ENCODE assay signal across 20 cellular contexts in genomic region chr12:124371970-124372555, GRCh38.
DNase-seq lines count a peak whose midpoint lies in the region; ATAC-seq and TF ChIP-seq lines count a peak whose summit lies in the region.
"Had no signal": no experiment of that assay in that cellular context is flagged by ENCODE, and none has a peak within 500 bp of the region (broad histone marks: within the 10 kb centered on the region; RNA-seq: fewer than 3 reads in every experiment).

No MANE protein-coding gene starts in this region.

- H3K4me3 ChIP-seq in left ventricle myocardium inferior = no peak overlapping the region
- H3K4me3 ChIP-seq in body of pancreas = no peak overlapping the region
- no peak overlapping the region for H3K4me3 ChIP-seq in neural progenitor cell
- no peak overlapping the region for H3K4me3 ChIP-seq in testis
- H3K4me3 ChIP-seq: left lung, spleen had no signal

- H3K27ac Mint-ChIP-seq in neural progenitor cell = no peak overlapping the region
- H3K27ac Mint-ChIP-seq: T-helper 1 cell treated with Interleukin-12 subunit alpha and Interleukin-12 subunit beta and Interleukin-4 antibody, amounts not matched to agents 30 μg/mL and 1 μg/mL, for 36 hours had no signal

- H3K4me3 Mint-ChIP-seq in neural progenitor cell = no peak overlapping the region
- H3K4me3 Mint-ChIP-seq: neural crest cell; T-helper 1 cell treated with Interleukin-12 subunit alpha and Interleukin-12 subunit beta and Interleukin-4 antibody, amounts not matched to agents 30 μg/mL and 1 μg/mL, for 36 hours had no signal

- WGBS in body of pancreas, 2 donors = 84 to 86% methylated on average over 33 to 37 of the region's 37 CpGs
- 62 to 72% methylated on average over 25 to 36 of the region's 37 CpGs for WGBS in testis, 2 donors

- no peak for TF ChIP-seq CTCF in left ventricle myocardium inferior (IDR thresholded peaks at IDR 0.05; ENCODE audit: borderline replicate concordance)
- no peak for TF ChIP-seq CTCF in body of pancreas (IDR thresholded peaks at IDR 0.05)
- TF ChIP-seq CTCF in neural progenitor cell (IDR thresholded peaks at IDR 0.05) = peak; percentile 14
- no peak for TF ChIP-seq CTCF in testis (IDR thresholded peaks at IDR 0.05)

- no peaks in the 10 kb centered on the region for H3K4me1 Mint-ChIP-seq in neural progenitor cell

- peaks cover 9% of the 10 kb centered on the region for H4K20me1 ChIP-seq in neural progenitor cell (ENCODE audit: low read depth)

- intact Hi-C loops in left ventricle myocardium inferior (cut with micrococcal nuclease) (no loop called here), cardiac septum (cut with DNase I) (no loop called here), body of pancreas (cut with DNase I) (loop anchor here (10.0 kb wide), 1 partner anchor 123 kb away; no protein-coding TSS in a partner anchor), testis (cut with DNase I; ENCODE audit: low total_unique reads) (loop anchor here (10.0 kb wide), 1 partner anchor 53 kb away; no protein-coding TSS in a partner anchor)

- ATAC-seq in body of pancreas = no peak
- no peak for ATAC-seq in GM21825 (IDR thresholded peaks at IDR 0.05; ENCODE audit: unreplicated experiment)
- ATAC-seq in HG03159 (IDR thresholded peaks at IDR 0.05; ENCODE audit: unreplicated experiment) = no peak
- ATAC-seq: left lung had no signal

- peaks cover 4% of the 10 kb centered on the region for H3K27me3 Mint-ChIP-seq in neural progenitor cell (ENCODE audit: insufficient read depth, low read depth)

- no peaks in the 10 kb centered on the region for H3F3A ChIP-seq in neural progenitor cell (ENCODE audit: low read depth)

- H3K9me3 ChIP-seq in left ventricle myocardium inferior (replicated peaks) (no peaks in the 10 kb centered on the region), body of pancreas (no peaks in the 10 kb centered on the region), neural progenitor cell (ENCODE audit: low read depth) (no peaks in the 10 kb centered on the region), testis (no peaks in the 10 kb centered on the region)
- H3K9me3 ChIP-seq: left lung, spleen had no signal

- H3K27ac ChIP-seq in left ventricle myocardium inferior (replicated peaks) (peak overlapping the region; percentile 97), body of pancreas (peak overlapping the region in 3 of 4 donors; percentile 3 to 97 (median 95)), neural progenitor cell (no peak overlapping the region), testis (peak overlapping the region; percentile 55 to 89)
- H3K27ac ChIP-seq: left lung had no signal

- H3K36me3 Mint-ChIP-seq in neural progenitor cell = peaks cover under 1% of the 10 kb centered on the region

- H3K27me3 ChIP-seq in left ventricle myocardium inferior (ENCODE audit: low read depth) = no peaks in the 10 kb centered on the region
- H3K27me3 ChIP-seq in body of pancreas = no peaks in the 10 kb centered on the region
- H3K27me3 ChIP-seq in neural progenitor cell = no peaks in the 10 kb centered on the region
- H3K27me3 ChIP-seq in testis = no peaks in the 10 kb centered on the region
- H3K27me3 ChIP-seq: left lung, spleen had no signal

- H3K4me1 ChIP-seq in left ventricle myocardium inferior (peaks cover 60% of the 10 kb centered on the region), body of pancreas (peaks cover 52% of the 10 kb centered on the region), neural progenitor cell (no peaks in the 10 kb centered on the region), testis (peaks cover 55% of the 10 kb centered on the region)

- H3K79me2 ChIP-seq in neural progenitor cell (ENCODE audit: low read depth) = no peaks in the 10 kb centered on the region

- no peak overlapping the region for H2AFZ ChIP-seq in neural progenitor cell (replicated peaks)

- H3K9me3 Mint-ChIP-seq in neural progenitor cell = no peaks in the 10 kb centered on the region
- H3K9me3 Mint-ChIP-seq: neural crest cell; T-helper 1 cell treated with Interleukin-12 subunit alpha and Interleukin-12 subunit beta and Interleukin-4 antibody, amounts not matched to agents 30 μg/mL and 1 μg/mL, for 36 hours had no signal

- TF ChIP-seq POLR2A in body of pancreas (IDR thresholded peaks at IDR 0.05) = no peak
- TF ChIP-seq POLR2A in testis (IDR thresholded peaks at IDR 0.05) = no peak

- peaks cover 56% of the 10 kb centered on the region for H3K36me3 ChIP-seq in left ventricle myocardium inferior
- H3K36me3 ChIP-seq in body of pancreas (replicated peaks in 1 of 2; ENCODE audit: insufficient read depth in 1 of 2, low read depth in 2 of 2) = peaks cover 9% of the 10 kb centered on the region in 2 donors
- no peaks in the 10 kb centered on the region for H3K36me3 ChIP-seq in neural progenitor cell
- no peaks in the 10 kb centered on the region for H3K36me3 ChIP-seq in testis (ENCODE audit: low read depth, missing control alignments)

- H3K9ac ChIP-seq in neural progenitor cell = no peak overlapping the region

- no peak overlapping the region for H3K4me2 ChIP-seq in neural progenitor cell

- DNase-seq in left ventricle myocardium inferior = no peak
- DNase-seq in cardiac septum (ENCODE audit: low spot score) = no peak
- DNase-seq in body of pancreas = no peak
- DNase-seq in neural progenitor cell (ENCODE audit: low spot score) = no peak
- no peak for DNase-seq in testis
- DNase-seq in NCI-H69 (lab: John Stamatoyannopoulos, UW) = no peak
- DNase-seq: ACHN; activated gamma-delta T cell treated with Interleukin-2 at 50 U/mL for 16 hours; C1 segment of cervical spinal cord; KG1; left lung; MV-4-11; NCI-H187; NCI-H82; spleen; stimulated activated CD4-positive, alpha-beta T cell treated with anti-CD3 and anti-CD28 coated beads, Interleukin-4, amount 100 ng/mL, for 24 hours had no signal

Comparison
In these comparisons a context has a peak if more than half of its experiments do, and no peak if none do; other contexts are left out.
1. intact Hi-C loops: an anchor here in body of pancreas (10.0 kb wide) and testis (10.0 kb wide); none called in left ventricle myocardium inferior and cardiac septum.